ENCODE assay signal across 17 cellular contexts in genomic region chr6:124055986-124056385, GRCh38.
DNase-seq lines count a peak whose midpoint lies in the region; TF ChIP-seq lines count a peak whose summit lies in the region.
"Had no signal": no experiment of that assay in that cellular context is flagged by ENCODE, and none has a peak within 500 bp of the region (broad histone marks: within the 10 kb centered on the region; RNA-seq: fewer than 3 reads in every experiment).

No MANE protein-coding gene starts in this region.

- intact Hi-C loops in spleen (cut with DNase I; ENCODE audit: low total_unique reads), result no loop called here

- no peak overlapping the region for H3K27ac ChIP-seq in spleen
- H3K27ac ChIP-seq: 22Rv1, GM23248, SK-N-MC had no signal

- no peaks in the 10 kb centered on the region for H3K27me3 ChIP-seq in spleen (replicated peaks in 1 of 7)
- H3K27me3 ChIP-seq: BE2C had no signal

- H3K9me3 ChIP-seq in spleen, result no peaks in the 10 kb centered on the region
- H3K9me3 ChIP-seq: BE2C had no signal

- DNase-seq in NCI-H2029 treated with DMSO at 0.1 percent for 48 hours (lab: John Stamatoyannopoulos, UW), result peak; percentile 77
- DNase-seq in NCI-H2029 (lab: John Stamatoyannopoulos, UW), result no peak
- peak; percentile 40 for DNase-seq in NCI-H187 treated with DMSO at 0.1 percent for 48 hours (lab: John Stamatoyannopoulos, UW)
- DNase-seq in NCI-H69 (lab: John Stamatoyannopoulos, UW), result peak; percentile 90
- no peak for DNase-seq in activated CD4-positive, CD25-positive, alpha-beta regulatory T cell (lab: John Stamatoyannopoulos, UW)
- DNase-seq in effector CD8-positive, alpha-beta T cell (lab: John Stamatoyannopoulos, UW), result no peak
- DNase-seq in D341Med (ENCODE audit: low spot score), result no peak
- no peak for DNase-seq in spleen
- DNase-seq: BE2C; CD4-positive, alpha-beta memory T cell; GM23248; KBM-7; MV-4-11; Right ventricle myocardium superior; T-helper 1 cell had no signal

- no peaks in the 10 kb centered on the region for H3K4me1 ChIP-seq in spleen
- H3K4me1 ChIP-seq: BE2C had no signal

- TF ChIP-seq CTCF in spleen (IDR thresholded peaks at IDR 0.05 in 8 of 11, conservative IDR thresholded peaks at IDR 0.05 in 3 of 11), result no peak

- H3K36me3 ChIP-seq in spleen, result no peaks in the 10 kb centered on the region
- H3K36me3 ChIP-seq: BE2C had no signal

- WGBS in spleen, 5 donors, result 64 to 83% (median 75%) methylated on average over 1 of the region's 1 CpG

- no peak for TF ChIP-seq POLR2A in spleen (IDR thresholded peaks at IDR 0.05)

- H3K4me3 ChIP-seq in spleen, result no peak overlapping the region
- H3K4me3 ChIP-seq: GM23248, SK-N-MC had no signal

Comparison
In these comparisons a context has a peak if more than half of its experiments do, and no peak if none do; other contexts are left out.
1. DNase-seq: peak in NCI-H2029 treated with DMSO at 0.1 percent for 48 hours (single experiment), NCI-H187 treated with DMSO at 0.1 percent for 48 hours (single experiment) and NCI-H69 (single experiment); none in NCI-H2029 (single experiment), activated CD4-positive, CD25-positive, alpha-beta regulatory T cell (0 of 4), effector CD8-positive, alpha-beta T cell (single experiment), D341Med (single experiment) and spleen (single experiment).